ENCODE assay signal across 8 cellular contexts in genomic region chr10:110387983-110388681, GRCh38.
DNase-seq lines count a peak whose midpoint lies in the region; ATAC-seq and TF ChIP-seq lines count a peak whose summit lies in the region.

No MANE protein-coding gene starts in this region.

- H3K4me1 Mint-ChIP-seq in activated CD4-positive, alpha-beta T cell treated with anti-CD3 and anti-CD28 coated beads for 36 hours: peaks cover 30% of the 10 kb centered on the region
- H3K4me1 Mint-ChIP-seq in glutamatergic neuron (ENCODE audit: low read depth, unreplicated experiment): peaks cover 2% of the 10 kb centered on the region

- no peak overlapping the region for H3K4me3 Mint-ChIP-seq in activated CD4-positive, alpha-beta T cell treated with anti-CD3 and anti-CD28 coated beads for 36 hours
- no peak overlapping the region for H3K4me3 Mint-ChIP-seq in glutamatergic neuron (ENCODE audit: unreplicated experiment)

- TF ChIP-seq CTCF in glutamatergic neuron (IDR thresholded peaks at IDR 0.05; ENCODE audit: partially characterized antibody, unreplicated experiment): no peak

- intact Hi-C loops in activated CD4-positive, alpha-beta T cell treated with anti-CD3 and anti-CD28 coated beads for 36 hours (cut with DNase I, micrococcal nuclease): loop anchor here in 1 of 2 experiments (2.0 kb wide), 1 partner anchor 33 kb away; no protein-coding TSS in a partner anchor

- no peaks in the 10 kb centered on the region for H3K36me3 Mint-ChIP-seq in activated CD4-positive, alpha-beta T cell treated with anti-CD3 and anti-CD28 coated beads for 36 hours (ENCODE audit: low read depth)
- H3K36me3 Mint-ChIP-seq in glutamatergic neuron (ENCODE audit: unreplicated experiment): no peaks in the 10 kb centered on the region

- peak; percentile 68 for ATAC-seq in activated CD4-positive, alpha-beta T cell treated with anti-CD3 and anti-CD28 coated beads for 36 hours
- ATAC-seq in HG03060 (IDR thresholded peaks at IDR 0.05; ENCODE audit: low read depth, unreplicated experiment): peak; percentile 80

- POLR2A ChIA-PET in activated CD4-positive, alpha-beta T cell treated with anti-CD3 and anti-CD28 coated beads for 36 hours (lab: Charles Lee): interaction anchor here (0.6 to 0.7 kb wide), 2 partner anchors 19 to 182 kb away, joined by 3 to 6 read pairs; no protein-coding TSS in a partner anchor

- no peaks in the 10 kb centered on the region for H3K9me3 Mint-ChIP-seq in activated CD4-positive, alpha-beta T cell treated with anti-CD3 and anti-CD28 coated beads for 36 hours (ENCODE audit: low read depth)
- no peaks in the 10 kb centered on the region for H3K9me3 Mint-ChIP-seq in glutamatergic neuron (ENCODE audit: unreplicated experiment)

- no peaks in the 10 kb centered on the region for H3K27me3 Mint-ChIP-seq in activated CD4-positive, alpha-beta T cell treated with anti-CD3 and anti-CD28 coated beads for 36 hours
- H3K27me3 Mint-ChIP-seq in glutamatergic neuron (ENCODE audit: unreplicated experiment): peaks cover 7% of the 10 kb centered on the region

- H3K27ac Mint-ChIP-seq in activated CD4-positive, alpha-beta T cell treated with anti-CD3 and anti-CD28 coated beads for 36 hours: peak overlapping the region; percentile 84
- H3K27ac Mint-ChIP-seq in glutamatergic neuron (ENCODE audit: unreplicated experiment): no peak overlapping the region

- CTCF ChIA-PET in activated CD4-positive, alpha-beta T cell treated with anti-CD3 and anti-CD28 coated beads for 36 hours (lab: Charles Lee): interaction anchor here (0.7 kb wide), 1 partner anchor 18 kb away, joined by 3 read pairs; no protein-coding TSS in a partner anchor

- DNase-seq in activated CD4-positive, alpha-beta T cell treated with anti-CD3 and anti-CD28 coated beads for 36 hours: peak; percentile 54
- DNase-seq in activated CD4-positive, alpha-beta T cell treated with anti-CD3 and anti-CD28 coated beads, Interleukin-2, amount 50 U/mL, for 1 hour: no peak
- peak; percentile 65 for DNase-seq in activated CD8-positive, alpha-beta memory T cell treated with anti-CD3 and anti-CD28 coated beads, Interleukin-2, amount 50 U/mL, for 4 hours
- peak in 2 of 3 experiments; percentile 69 to 70 for DNase-seq in stimulated activated CD4-positive, alpha-beta T cell treated with anti-CD3 and anti-CD28 coated beads, TNF-alpha, amount 100 ng/mL, for 4 hours (ENCODE audit: low read depth in 3 of 3)
- no peak for DNase-seq in central memory CD4-positive, alpha-beta T cell
- no peak for DNase-seq in glutamatergic neuron
- DNase-seq in HuH-7 (ENCODE audit: low spot score): no peak

Comparison
In these comparisons a context has a peak if more than half of its experiments do, and no peak if none do; other contexts are left out.
1. DNase-seq: peak in activated CD4-positive, alpha-beta T cell treated with anti-CD3 and anti-CD28 coated beads for 36 hours (single experiment), activated CD8-positive, alpha-beta memory T cell treated with anti-CD3 and anti-CD28 coated beads, Interleukin-2, amount 50 U/mL, for 4 hours (single experiment) and stimulated activated CD4-positive, alpha-beta T cell treated with anti-CD3 and anti-CD28 coated beads, TNF-alpha, amount 100 ng/mL, for 4 hours (2 of 3); none in activated CD4-positive, alpha-beta T cell treated with anti-CD3 and anti-CD28 coated beads, Interleukin-2, amount 50 U/mL, for 1 hour (single experiment), central memory CD4-positive, alpha-beta T cell (single experiment), glutamatergic neuron (single experiment) and HuH-7 (single experiment).